27 cellular contexts compared by ENCODE assay signal in the genomic region with DNA sequence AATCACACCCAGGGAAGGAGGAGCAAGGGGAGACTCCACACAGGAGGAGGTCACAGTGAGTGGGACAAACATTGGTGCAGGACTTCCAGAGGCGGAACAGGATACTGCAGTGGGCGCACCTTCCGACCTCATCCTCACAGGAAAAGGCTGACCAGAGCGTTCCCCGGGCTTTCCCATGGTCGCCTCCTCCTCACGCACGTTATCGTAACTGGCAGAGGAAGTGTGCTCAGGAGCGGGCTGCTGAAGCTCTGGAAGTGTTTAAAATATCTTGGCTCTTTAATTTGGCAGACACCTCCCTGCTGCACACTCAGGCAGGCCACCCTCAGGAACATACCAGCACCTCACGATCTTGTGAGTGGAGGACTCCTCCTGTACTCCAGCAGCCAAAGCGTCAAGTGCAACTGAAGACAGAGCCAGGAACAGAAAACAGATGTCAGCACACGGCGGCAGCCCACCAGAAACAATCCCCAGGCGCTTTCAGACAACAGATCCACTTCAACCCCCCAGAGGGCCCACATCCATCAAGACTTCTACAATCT. TPM values are rescaled to one million over a fixed set of nuclear protein-coding genes. Genes with fewer than 3 reads are reported as not detected.
DNase-seq lines count a peak whose midpoint lies in the region; ATAC-seq and TF ChIP-seq lines count a peak whose summit lies in the region.
"Had no signal": no experiment of that assay in that cellular context is flagged by ENCODE, and none has a peak within 500 bp of the region (broad histone marks: within the 10 kb centered on the region; RNA-seq: fewer than 3 reads in every experiment).

No MANE protein-coding gene starts in this region.

- peak overlapping the region in 5 of 10 donors; percentile 0 to 26 (median 22) for H3K4me3 ChIP-seq in heart right ventricle
- no peak overlapping the region for H3K4me3 ChIP-seq in upper lobe of right lung
- H3K4me3 ChIP-seq: adrenal gland, breast epithelium, colonic mucosa, GM23248, ovary had no signal

- H3K9me3 ChIP-seq in heart right ventricle (no peaks in the 10 kb centered on the region), upper lobe of right lung (no peaks in the 10 kb centered on the region)
- H3K9me3 ChIP-seq: adrenal gland, breast epithelium, colonic mucosa, ovary, sigmoid colon had no signal

- no peak for DNase-seq in activated naive CD4-positive, alpha-beta T cell (lab: John Stamatoyannopoulos, UW)
- DNase-seq in heart right ventricle (peak; percentile 19 to 36), lung microvascular endothelial cell (ENCODE audit: low read depth in 2 of 2) (peak; percentile 63 to 81), upper lobe of right lung (no peak), SHP77 treated with DMSO at 0.1 percent for 48 hours (lab: John Stamatoyannopoulos, UW) (no peak), NCI-H2081 treated with DMSO at 0.1 percent for 48 hours (lab: John Stamatoyannopoulos, UW) (no peak)
- DNase-seq: 8988T; activated CD4-positive, alpha-beta T cell treated with anti-CD3 and anti-CD28 coated beads, Interleukin-2, amount 10 ng/mL, durations not matched to agents 24 days and 14 days; activated T-cell treated with anti-CD3 and anti-CD28 coated beads, Interleukin-2, amount 50 U/mL, for 4 hours; CD4-positive, alpha-beta T cell; colonic mucosa; GM23248; kidney; naive thymus-derived CD4-positive, alpha-beta T cell; NCI-H1417 treated with DMSO at 0.1 percent for 48 hours; NCI-H2107; NCI-H524 treated with DMSO at 0.1 percent for 48 hours; ovary; sigmoid colon; stimulated activated CD8-positive, alpha-beta memory T cell treated with anti-CD3 and anti-CD28 coated beads, Interleukin-4, amount 100 ng/mL, for 48 hours; WERI-Rb-1 had no signal

- H3K4me1 Mint-ChIP-seq in activated naive CD4-positive, alpha-beta T cell treated with anti-CD3 and anti-CD28 coated beads, Interleukin-2, amount 50 U/mL, for 24 hours, result no peaks in the 10 kb centered on the region
- H3K4me1 Mint-ChIP-seq: activated CD4-positive, alpha-beta T cell treated with anti-CD3 and anti-CD28 coated beads, Interleukin-2, amount 10 ng/mL, durations not matched to agents 24 days and 14 days; naive thymus-derived CD4-positive, alpha-beta T cell had no signal

- H3K36me3 ChIP-seq in heart right ventricle, result peaks cover 0 to 23% (median 0%) of the 10 kb centered on the region in 9 donors
- H3K36me3 ChIP-seq in upper lobe of right lung, result no peaks in the 10 kb centered on the region
- H3K36me3 ChIP-seq: adrenal gland, breast epithelium, colonic mucosa, ovary, sigmoid colon had no signal

- no peaks in the 10 kb centered on the region for H3K9me3 Mint-ChIP-seq in activated naive CD4-positive, alpha-beta T cell treated with anti-CD3 and anti-CD28 coated beads, Interleukin-2, amount 50 U/mL, for 24 hours
- H3K9me3 Mint-ChIP-seq: activated CD4-positive, alpha-beta T cell treated with anti-CD3 and anti-CD28 coated beads, Interleukin-2, amount 10 ng/mL, durations not matched to agents 24 days and 14 days; activated T-cell treated with anti-CD3 and anti-CD28 coated beads, Interleukin-2, amount 50 U/mL, for 4 hours; CD4-positive, alpha-beta T cell; naive thymus-derived CD4-positive, alpha-beta T cell; type B pancreatic cell had no signal

- H3K4me3 Mint-ChIP-seq in activated naive CD4-positive, alpha-beta T cell treated with anti-CD3 and anti-CD28 coated beads, Interleukin-2, amount 50 U/mL, for 24 hours, result no peak overlapping the region
- H3K4me3 Mint-ChIP-seq: activated CD4-positive, alpha-beta T cell treated with anti-CD3 and anti-CD28 coated beads, Interleukin-2, amount 10 ng/mL, durations not matched to agents 24 days and 14 days; activated T-cell treated with anti-CD3 and anti-CD28 coated beads, Interleukin-2, amount 50 U/mL, for 4 hours; CD4-positive, alpha-beta T cell; naive thymus-derived CD4-positive, alpha-beta T cell; type B pancreatic cell had no signal

- H3K4me1 ChIP-seq in heart right ventricle (peaks cover 0 to 14% (median 9%) of the 10 kb centered on the region in 9 donors), upper lobe of right lung (no peaks in the 10 kb centered on the region)
- H3K4me1 ChIP-seq: adrenal gland, breast epithelium, colonic mucosa had no signal

- H3K36me3 Mint-ChIP-seq in activated naive CD4-positive, alpha-beta T cell treated with anti-CD3 and anti-CD28 coated beads, Interleukin-2, amount 50 U/mL, for 24 hours, result no peaks in the 10 kb centered on the region

- H3K27ac ChIP-seq in heart right ventricle (peak overlapping the region in 6 of 10 donors; percentile 39 to 72 (median 52)), upper lobe of right lung (peak overlapping the region; percentile 55)
- H3K27ac ChIP-seq: breast epithelium, colonic mucosa, GM23248, ovary, WERI-Rb-1 had no signal

- 21 to 28% methylated on average over 15 of the region's 15 CpGs for WGBS in heart right ventricle, 2 donors

- peak overlapping the region; percentile 30 for H3K27ac Mint-ChIP-seq in activated naive CD4-positive, alpha-beta T cell treated with anti-CD3 and anti-CD28 coated beads, Interleukin-2, amount 50 U/mL, for 24 hours
- H3K27ac Mint-ChIP-seq: activated CD4-positive, alpha-beta T cell treated with anti-CD3 and anti-CD28 coated beads, Interleukin-2, amount 10 ng/mL, durations not matched to agents 24 days and 14 days; CD4-positive, alpha-beta T cell had no signal

- TF ChIP-seq CTCF in heart right ventricle (IDR thresholded peaks at IDR 0.05) (no peak), upper lobe of right lung (IDR thresholded peaks at IDR 0.05) (no peak)

- no peaks in the 10 kb centered on the region for H3K27me3 ChIP-seq in heart right ventricle
- H3K27me3 ChIP-seq in upper lobe of right lung, result no peaks in the 10 kb centered on the region
- H3K27me3 ChIP-seq: adrenal gland, breast epithelium, colonic mucosa, ovary, sigmoid colon had no signal

- ATAC-seq in heart right ventricle (peak; percentile 65 to 90 (median 86)), upper lobe of right lung (peak; percentile 77), GM21717 (IDR thresholded peaks at IDR 0.05; ENCODE audit: unreplicated experiment) (no peak)
- ATAC-seq: activated T-cell treated with anti-CD3 and anti-CD28 coated beads, Interleukin-2, amount 50 U/mL, for 4 hours; naive thymus-derived CD4-positive, alpha-beta T cell; Panc1 had no signal

- H3K27me3 Mint-ChIP-seq in activated naive CD4-positive, alpha-beta T cell treated with anti-CD3 and anti-CD28 coated beads, Interleukin-2, amount 50 U/mL, for 24 hours, result no peaks in the 10 kb centered on the region
- H3K27me3 Mint-ChIP-seq: activated CD4-positive, alpha-beta T cell treated with anti-CD3 and anti-CD28 coated beads, Interleukin-2, amount 10 ng/mL, durations not matched to agents 24 days and 14 days; CD4-positive, alpha-beta T cell; naive thymus-derived CD4-positive, alpha-beta T cell; type B pancreatic cell had no signal

- intact Hi-C loops in heart right ventricle (cut with DNase I) (loop anchor here in 3 of 10 donors (5.0 to 10.0 kb wide), 4 partner anchors 47 to 97 kb away; a partner anchor contains a TSS), upper lobe of right lung (cut with DNase I) (no loop called here)

RNA-seq across cellular contexts. Expression of a gene that starts 17.5 kb away (rescaled TPM):
- total RNA-seq in heart right ventricle (100 to 1,000 TPM in 1 of 10 donors, 1 to 10 TPM in 9; 1.0 to 101 (median 2.0) TPM), lung microvascular endothelial cell (5.6 and 6.5 TPM in 2 replicates), upper lobe of right lung (6.1 TPM)
- polyA plus RNA-seq in heart right ventricle, result 1 to 10 TPM; 2.8 to 4.0 TPM

RNA-seq across cellular contexts. Expression of a gene that starts 29.4 kb away (rescaled TPM):
- 1 to 10 TPM in 6 of 10 donors, under 1 TPM in 4; 0.46 to 1.9 (median 1.2) TPM for total RNA-seq in heart right ventricle
- 1 to 10 TPM in 1 of 2 donors, under 1 TPM in 1; 0.52 to 1.5 TPM for polyA plus RNA-seq in heart right ventricle
- 1.3 and 2.4 TPM in 2 replicates for total RNA-seq in lung microvascular endothelial cell
- 9.5 TPM for total RNA-seq in upper lobe of right lung

Comparison
In these comparisons a context has a peak if more than half of its experiments do, and no peak if none do; other contexts are left out.
1. DNase-seq: peak in heart right ventricle (2 of 2) and lung microvascular endothelial cell (2 of 2); none in activated naive CD4-positive, alpha-beta T cell (0 of 4), upper lobe of right lung (single experiment), SHP77 treated with DMSO at 0.1 percent for 48 hours (single experiment) and NCI-H2081 treated with DMSO at 0.1 percent for 48 hours (single experiment).